In the genomic region with DNA sequence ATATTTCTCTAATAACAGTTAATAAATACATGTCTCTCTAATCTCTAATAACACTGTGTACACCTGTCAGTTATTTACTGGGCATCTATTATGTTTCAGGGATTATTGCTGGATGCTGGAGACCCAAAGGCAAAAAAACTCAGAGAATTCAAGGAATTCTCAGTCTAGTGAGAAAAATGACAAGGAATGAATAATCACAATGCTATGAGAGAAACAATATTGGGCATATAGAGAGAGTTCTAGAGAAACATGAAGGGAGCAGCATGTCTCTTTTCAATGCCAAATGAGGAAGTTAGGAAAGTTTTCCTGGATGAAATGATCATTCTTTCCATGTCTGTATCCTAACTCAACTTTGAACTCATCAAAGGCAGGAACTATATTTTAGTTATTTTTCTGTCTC, we compare ENCODE assay signal across 15 cellular contexts.
"Had no signal": no experiment of that assay in that cellular context is flagged by ENCODE, and none has a peak within 500 bp of the region (broad histone marks: within the 10 kb centered on the region; RNA-seq: fewer than 3 reads in every experiment).

No MANE protein-coding gene starts in this region.

- DNase-seq: activated CD4-positive, alpha-beta T cell treated with anti-CD3 and anti-CD28 coated beads, Interleukin-2, amount 10 ng/mL, durations not matched to agents 7 days and 5 days; activated CD4-positive, CD25-positive, alpha-beta regulatory T cell; activated effector memory CD4-positive, alpha-beta T cell treated with Interleukin-2 at 50 U/mL for 16 hours; activated T-cell treated with anti-CD3 and anti-CD28 coated beads for 4 hours; amygdala; heart left ventricle; left lung; retina; stimulated activated CD4-positive, alpha-beta T cell treated with anti-CD3 and anti-CD28 coated beads, Interleukin-4, amount 100 ng/mL, for 4 hours; uterus had no signal

- H3K4me3 ChIP-seq: heart left ventricle, left lung, uterus had no signal

- ATAC-seq: heart left ventricle, left lung had no signal

- H2AFZ ChIP-seq: parathyroid adenoma had no signal

- H3K79me2 ChIP-seq: parathyroid adenoma had no signal

- H3K36me3 ChIP-seq: heart left ventricle, left lung, uterus had no signal

- FAIRE-seq: bronchial epithelial cell, endometrium, frontal cortex, islet of Langerhans had no signal

- H3K9me3 ChIP-seq: heart left ventricle, left lung, uterus had no signal

- H3K27me3 ChIP-seq: heart left ventricle, left lung, uterus had no signal

- H3K9ac ChIP-seq: parathyroid adenoma had no signal

- H3K4me1 ChIP-seq: heart left ventricle, left lung, parathyroid adenoma, uterus had no signal

- H3K27ac ChIP-seq: heart left ventricle, left lung, parathyroid adenoma, uterus had no signal
